29 cellular contexts compared by ENCODE assay signal in the genomic region with DNA sequence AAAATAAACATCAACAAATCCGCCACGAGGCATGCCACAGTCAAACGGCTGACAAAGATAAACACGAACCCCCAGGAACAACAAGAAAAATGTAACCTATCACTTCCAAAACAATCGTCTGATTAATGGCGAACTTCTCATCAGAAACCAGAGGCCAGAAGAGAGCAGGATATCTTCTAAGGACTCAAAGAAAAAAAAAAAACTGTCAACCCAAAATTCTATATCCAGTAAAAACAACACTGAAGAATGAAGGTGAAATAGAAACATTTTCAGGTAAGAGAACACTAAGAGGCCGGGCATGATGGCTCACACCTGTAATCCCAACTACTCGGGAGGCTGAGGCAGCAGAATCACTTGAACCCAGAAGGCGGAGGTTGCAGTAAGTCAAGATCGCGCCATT.
"Had no signal": no experiment of that assay in that cellular context is flagged by ENCODE, and none has a peak within 500 bp of the region (broad histone marks: within the 10 kb centered on the region; RNA-seq: fewer than 3 reads in every experiment).

No MANE protein-coding gene starts in this region.

- H3K9me3 ChIP-seq: gastrocnemius medialis, neutrophil, prostate gland, thyroid gland had no signal

- H2AFZ ChIP-seq: parathyroid adenoma had no signal

- H3K4me3 Mint-ChIP-seq: memory B cell; mesothelial cell of epicardium; natural killer cell treated with Interleukin-12 subunit alpha and Interleukin-12 subunit beta and Interleukin-15 and Interleukin-18, amount 100 ng/mL, for 72 hours; neural crest cell; stimulated activated effector memory CD8-positive, alpha-beta T cell treated with anti-CD3 and anti-CD28 coated beads, Interleukin-12 subunit alpha, Interleukin-12 subunit beta, amount 100 ng/mL, for 72 hours had no signal

- H3K27ac ChIP-seq: coronary artery, gastrocnemius medialis, neutrophil, parathyroid adenoma, prostate gland, right atrium auricular region, stomach had no signal

- H3K4me1 Mint-ChIP-seq: mesothelial cell of epicardium, neural crest cell had no signal

- H3K4me1 ChIP-seq: gastrocnemius medialis, parathyroid adenoma, prostate gland, right atrium auricular region had no signal

- DNase-seq: dermis blood vessel endothelial cell; effector memory CD4-positive, alpha-beta T cell; foreskin fibroblast; gastrocnemius medialis; head of caudate nucleus; mucosa of descending colon; naive B cell; stimulated activated CD4-positive, alpha-beta T cell treated with anti-CD3 and anti-CD28 coated beads, Interleukin-12 subunit alpha, Interleukin-12 subunit beta, amount 100 ng/mL, for 4 hours; stimulated activated CD4-positive, alpha-beta T cell treated with anti-CD3 and anti-CD28 coated beads, Interleukin-1b, Interleukin-23, amount 100 ng/mL, for 48 hours; stimulated activated CD4-positive, alpha-beta T cell treated with anti-CD3 and anti-CD28 coated beads, Interleukin-4, amount 100 ng/mL, for 1 hour; stimulated activated naive CD4-positive, alpha-beta T cell treated with Interleukin-2 at 50 U/mL for 16 hours; stomach; thyroid gland; trophoblast cell had no signal

- ATAC-seq: gastrocnemius medialis; mucosa of descending colon; natural killer cell treated with Interleukin-12 subunit alpha and Interleukin-12 subunit beta and Interleukin-15 and Interleukin-18, amount 100 ng/mL, for 72 hours; sciatic nerve; stimulated activated effector memory CD8-positive, alpha-beta T cell treated with anti-CD3 and anti-CD28 coated beads, Interleukin-12 subunit alpha, Interleukin-12 subunit beta, amount 100 ng/mL, for 72 hours had no signal

- H3K4me2 ChIP-seq: smooth muscle cell had no signal

- H3K27me3 ChIP-seq: gastrocnemius medialis, neutrophil, right atrium auricular region, stomach, thyroid gland had no signal

- H3K9ac ChIP-seq: parathyroid adenoma had no signal

- H3K27ac Mint-ChIP-seq: memory B cell; mesothelial cell of epicardium; naive B cell; natural killer cell treated with Interleukin-12 subunit alpha and Interleukin-12 subunit beta and Interleukin-15 and Interleukin-18, amount 100 ng/mL, for 72 hours; stimulated activated effector memory CD8-positive, alpha-beta T cell treated with anti-CD3 and anti-CD28 coated beads, Interleukin-12 subunit alpha, Interleukin-12 subunit beta, amount 100 ng/mL, for 72 hours had no signal

- H3K9me3 Mint-ChIP-seq: neural crest cell had no signal

- FAIRE-seq: endometrium, keratinocyte had no signal

- H3K4me3 ChIP-seq: coronary artery, gastrocnemius medialis, lung, mucosa of descending colon, prostate gland, right atrium auricular region, smooth muscle cell, stomach, thyroid gland had no signal

- H3K27me3 Mint-ChIP-seq: memory B cell; naive B cell; natural killer cell treated with Interleukin-12 subunit alpha and Interleukin-12 subunit beta and Interleukin-15 and Interleukin-18, amount 100 ng/mL, for 72 hours had no signal
